20 cellular contexts compared by ENCODE assay signal in the genomic region with DNA sequence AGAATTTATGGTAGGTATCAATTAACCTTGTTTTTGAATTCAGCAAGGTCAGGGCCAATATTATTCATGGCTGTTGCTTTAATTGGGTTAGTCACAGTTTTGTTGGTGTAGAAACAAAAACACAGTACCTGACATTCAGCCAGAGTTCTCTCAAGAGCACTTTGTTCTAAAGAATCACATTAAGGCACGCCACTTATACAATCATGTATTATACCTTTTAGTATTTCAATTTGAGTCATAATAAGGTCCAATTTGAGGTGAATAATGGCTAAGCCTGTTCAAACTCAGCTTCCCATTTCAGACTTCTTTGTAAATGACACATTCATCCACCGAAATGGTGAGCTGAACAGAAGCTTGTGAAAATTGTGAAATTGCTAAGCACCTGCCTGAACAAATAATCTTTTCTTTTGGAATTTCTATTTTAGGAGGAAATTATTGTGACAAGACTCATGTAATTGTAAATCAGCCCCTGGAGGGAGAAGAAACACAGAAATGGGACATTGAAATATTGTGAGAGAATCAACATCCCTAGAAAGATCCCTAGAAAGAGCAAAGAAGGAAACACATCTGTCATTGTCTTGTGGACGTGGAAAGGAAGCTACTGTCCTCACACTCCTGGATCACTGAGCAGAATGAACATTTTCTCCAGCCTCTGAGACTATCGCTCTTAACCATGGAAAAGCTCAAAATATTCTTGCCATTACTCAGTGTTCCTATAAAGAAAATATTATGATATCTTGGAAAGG. TPM values are rescaled to one million over a fixed set of nuclear protein-coding genes. Genes with fewer than 3 reads are reported as not detected.
DNase-seq lines count a peak whose midpoint lies in the region; ATAC-seq lines count a peak whose summit lies in the region.
"Had no signal": no experiment of that assay in that cellular context is flagged by ENCODE, and none has a peak within 500 bp of the region (broad histone marks: within the 10 kb centered on the region; RNA-seq: fewer than 3 reads in every experiment).

No MANE protein-coding gene starts in this region.

- ATAC-seq in naive thymus-derived CD4-positive, alpha-beta T cell: no peak
- ATAC-seq in GM18517 (IDR thresholded peaks at IDR 0.05; ENCODE audit: unreplicated experiment) (no peak), GM18873 (IDR thresholded peaks at IDR 0.05; ENCODE audit: low FRiP score, unreplicated experiment) (no peak)
- ATAC-seq: psoas muscle had no signal

- H3K27ac ChIP-seq in naive thymus-derived CD4-positive, alpha-beta T cell (ENCODE audit: low read depth, low read length): no peak overlapping the region
- H3K27ac ChIP-seq: HL-60, psoas muscle, SJCRH30 had no signal

- H3K9me3 ChIP-seq in naive thymus-derived CD4-positive, alpha-beta T cell (ENCODE audit: control insufficient read depth in 2 of 3, low read length in 3 of 3): no peaks in the 10 kb centered on the region
- H3K9me3 ChIP-seq: esophagus squamous epithelium, psoas muscle, SJCRH30 had no signal

- H3K27me3 ChIP-seq in naive thymus-derived CD4-positive, alpha-beta T cell (ENCODE audit: control insufficient read depth in 2 of 2, insufficient read depth in 2 of 2, low read length in 2 of 2): no peaks in the 10 kb centered on the region
- H3K27me3 ChIP-seq: esophagus squamous epithelium, SJCRH30 had no signal

- no peaks in the 10 kb centered on the region for H3K27me3 Mint-ChIP-seq in activated T-cell treated with anti-CD3 and anti-CD28 coated beads, Interleukin-2, amount 50 U/mL, for 24 hours
- H3K27me3 Mint-ChIP-seq in naive thymus-derived CD4-positive, alpha-beta T cell: no peaks in the 10 kb centered on the region
- H3K27me3 Mint-ChIP-seq: memory B cell had no signal

- no peak overlapping the region for H3K4me3 ChIP-seq in naive thymus-derived CD4-positive, alpha-beta T cell (ENCODE audit: low read length)
- H3K4me3 ChIP-seq: esophagus squamous epithelium, psoas muscle, SJCRH30 had no signal

- peaks cover 0 to 35% (median 3%) of the 10 kb centered on the region in 3 experiments for H3K36me3 ChIP-seq in naive thymus-derived CD4-positive, alpha-beta T cell (ENCODE audit: control insufficient read depth in 2 of 3, insufficient read depth in 3 of 3, low read length in 3 of 3)

- H3K36me3 Mint-ChIP-seq in activated T-cell treated with anti-CD3 and anti-CD28 coated beads, Interleukin-2, amount 50 U/mL, for 24 hours (ENCODE audit: low read depth): peaks cover 87% of the 10 kb centered on the region
- H3K36me3 Mint-ChIP-seq in naive thymus-derived CD4-positive, alpha-beta T cell: peaks cover 7 to 42% (median 25%) of the 10 kb centered on the region in 5 donors

- H3K4me3 Mint-ChIP-seq in activated T-cell treated with anti-CD3 and anti-CD28 coated beads, Interleukin-2, amount 50 U/mL, for 24 hours: no peak overlapping the region
- H3K4me3 Mint-ChIP-seq in naive thymus-derived CD4-positive, alpha-beta T cell: no peak overlapping the region
- H3K4me3 Mint-ChIP-seq: memory B cell, nephron had no signal

- DNase-seq in activated T-cell treated with anti-CD3 and anti-CD28 coated beads, Interleukin-2, amount 50 U/mL, for 24 hours: no peak
- no peak for DNase-seq in activated T-cell treated with anti-CD3 and anti-CD28 coated beads, Interleukin-2, amount 50 U/mL, for 48 hours
- DNase-seq in NCI-H1105 treated with DMSO at 0.1 percent for 48 hours (lab: John Stamatoyannopoulos, UW) (peak; percentile 95), NCI-H748 treated with DMSO at 0.1 percent for 48 hours (lab: John Stamatoyannopoulos, UW) (peak; percentile 65), cortex of kidney (lab: John Stamatoyannopoulos, UW) (no peak)
- no peak for DNase-seq in naive thymus-derived CD4-positive, alpha-beta T cell
- DNase-seq: activated CD4-positive, alpha-beta T cell treated with anti-CD3 and anti-CD28 coated beads, Interleukin-2, amount 50 U/mL, for 1 hour; activated gamma-delta T cell; esophagus squamous epithelium; KG1; NCI-H2171 treated with DMSO at 0.1 percent for 48 hours; psoas muscle; SJCRH30; stimulated activated CD4-positive, alpha-beta T cell treated with anti-CD3 and anti-CD28 coated beads, Interleukin-12 subunit alpha, Interleukin-12 subunit beta, amount 100 ng/mL, for 4 hours; stimulated activated naive CD4-positive, alpha-beta T cell treated with Interleukin-2 at 50 U/mL for 16 hours had no signal

- peaks cover 19% of the 10 kb centered on the region for H3K4me1 Mint-ChIP-seq in activated T-cell treated with anti-CD3 and anti-CD28 coated beads, Interleukin-2, amount 50 U/mL, for 24 hours (ENCODE audit: low read depth)
- peaks cover 0 to 16% (median 0%) of the 10 kb centered on the region in 7 donors for H3K4me1 Mint-ChIP-seq in naive thymus-derived CD4-positive, alpha-beta T cell
- H3K4me1 Mint-ChIP-seq: memory B cell, nephron had no signal

- CTCF ChIA-PET in naive thymus-derived CD4-positive, alpha-beta T cell (lab: Charles Lee): interaction anchor here (0.6 to 1.8 kb wide), 6 partner anchors 9 to 786 kb away, joined by 3 to 8 read pairs (median 3); no protein-coding TSS in a partner anchor

- no peaks in the 10 kb centered on the region for H3K9me3 Mint-ChIP-seq in activated T-cell treated with anti-CD3 and anti-CD28 coated beads, Interleukin-2, amount 50 U/mL, for 24 hours
- H3K9me3 Mint-ChIP-seq in naive thymus-derived CD4-positive, alpha-beta T cell: no peaks in the 10 kb centered on the region
- H3K9me3 Mint-ChIP-seq: memory B cell, nephron had no signal

- POLR2A ChIA-PET in naive thymus-derived CD4-positive, alpha-beta T cell (lab: Charles Lee): interaction anchor here (0.8 kb wide), 1 partner anchor 10 kb away, joined by 3 read pairs; no protein-coding TSS in a partner anchor

- no peaks in the 10 kb centered on the region for H3K4me1 ChIP-seq in naive thymus-derived CD4-positive, alpha-beta T cell (ENCODE audit: control insufficient read depth in 2 of 2, insufficient read depth in 2 of 2, low read length in 2 of 2)
- H3K4me1 ChIP-seq: psoas muscle, SJCRH30 had no signal

- peak overlapping the region; percentile 84 for H3K27ac Mint-ChIP-seq in activated T-cell treated with anti-CD3 and anti-CD28 coated beads, Interleukin-2, amount 50 U/mL, for 24 hours
- H3K27ac Mint-ChIP-seq in naive thymus-derived CD4-positive, alpha-beta T cell: peak overlapping the region in 5 of 9 donors; percentile 9 to 48 (median 16)
- H3K27ac Mint-ChIP-seq: memory B cell had no signal

- intact Hi-C loops in naive thymus-derived CD4-positive, alpha-beta T cell (cut with micrococcal nuclease): loop anchor here (5.0 to 10.0 kb wide), 2 partner anchors 56 to 118 kb away; partner anchors contain the start of gene CRYBG3 (in 1 of the 2)

RNA-seq across cellular contexts. Expression of gene RIOX2, which starts 29.3 kb away (rescaled TPM):
- total RNA-seq in naive thymus-derived CD4-positive, alpha-beta T cell: 100 to 1,000 TPM in 1 of 5 experiments, 10 to 100 TPM in 4; 17.8 to 110 (median 28.4) TPM
- 10 to 100 TPM; 31.4 to 34.0 TPM for polyA plus RNA-seq in naive thymus-derived CD4-positive, alpha-beta T cell

Comparison
In these comparisons a context has a peak if more than half of its experiments do, and no peak if none do; other contexts are left out.
1. DNase-seq: peak in NCI-H1105 treated with DMSO at 0.1 percent for 48 hours (single experiment) and NCI-H748 treated with DMSO at 0.1 percent for 48 hours (single experiment); none in activated T-cell treated with anti-CD3 and anti-CD28 coated beads, Interleukin-2, amount 50 U/mL, for 24 hours (single experiment), activated T-cell treated with anti-CD3 and anti-CD28 coated beads, Interleukin-2, amount 50 U/mL, for 48 hours (0 of 2), naive thymus-derived CD4-positive, alpha-beta T cell (0 of 9) and cortex of kidney (single experiment).